In the genomic region with DNA sequence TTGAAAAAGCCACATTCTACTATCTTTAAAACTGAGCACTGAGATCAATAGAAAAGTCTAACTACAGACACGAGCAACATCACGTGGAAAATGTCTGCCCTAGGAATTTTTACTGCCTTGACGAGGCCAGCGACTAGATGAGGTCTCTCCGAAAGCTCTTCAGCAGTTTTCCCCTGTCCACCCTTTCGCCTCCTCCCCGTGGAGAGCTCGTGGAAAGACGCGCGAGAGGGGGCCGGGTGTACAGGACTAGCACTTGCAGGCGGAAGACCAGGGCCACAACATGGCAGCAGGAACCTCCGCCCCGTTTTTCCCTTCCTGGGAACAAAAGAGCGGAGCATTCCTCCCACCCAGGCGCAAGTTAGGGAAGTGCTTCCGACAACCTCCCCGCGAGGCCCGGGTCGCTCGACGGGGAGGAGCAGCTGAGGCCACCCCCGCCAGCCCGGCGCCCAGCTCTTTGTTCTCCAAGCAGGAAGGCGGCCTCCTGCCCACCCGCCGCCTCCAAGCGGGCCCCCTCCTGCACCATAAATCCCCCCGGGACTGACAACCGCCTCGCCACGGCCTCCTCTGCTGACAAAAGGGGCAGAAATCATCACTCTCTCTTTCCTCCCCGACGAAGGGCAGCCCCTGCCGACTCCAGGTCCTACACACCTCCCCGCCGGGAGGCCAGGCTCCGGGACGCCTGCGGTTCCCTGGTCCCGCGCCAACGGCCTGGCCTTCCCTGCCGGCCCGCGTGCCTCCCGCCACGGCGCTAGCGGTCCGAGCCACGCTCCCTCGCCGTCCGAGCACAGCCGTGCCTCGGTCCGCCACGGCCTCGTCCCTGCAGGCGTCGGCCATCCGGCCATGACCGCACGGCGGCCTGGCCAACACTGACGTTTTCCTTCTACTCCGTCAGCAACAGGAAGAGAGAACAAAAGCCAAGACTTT, we compare ENCODE assay signal across 8 cellular contexts. TPM values are rescaled to one million over a fixed set of nuclear protein-coding genes. Genes with fewer than 3 reads are reported as not detected.
DNase-seq lines count a peak whose midpoint lies in the region; ATAC-seq, FAIRE-seq and TF ChIP-seq lines count a peak whose summit lies in the region.

No MANE protein-coding gene starts in this region.

- dilution Hi-C loops in keratinocyte (cut with MboI; ENCODE audit: extremely low pct_ligation_motif_present, low sequenced_read_pairs) = no loop called here

- H3K79me2 ChIP-seq in keratinocyte (ENCODE audit: control insufficient read depth, insufficient read depth, low read length) = peaks cover 46% of the 10 kb centered on the region

- H3K9ac ChIP-seq in keratinocyte (ENCODE audit: control insufficient read depth, extremely low read depth, insufficient read depth, low read length) = peak overlapping the region; percentile 99

- no peaks in the 10 kb centered on the region for H3K27me3 ChIP-seq in keratinocyte (ENCODE audit: control insufficient read depth, extremely low read depth, insufficient read depth, low read length)

- ATAC-seq in GM19025 (IDR thresholded peaks at IDR 0.05; ENCODE audit: low read depth, unreplicated experiment) = peak; percentile 0

- peak overlapping the region; percentile 66 for H2AFZ ChIP-seq in keratinocyte (ENCODE audit: control insufficient read depth, low read length)

- peak overlapping the region; percentile 75 for H3K4me3 ChIP-seq in AG09309 (ENCODE audit: control insufficient read depth, low read depth, low read length)
- H3K4me3 ChIP-seq in cardiac fibroblast (replicated peaks in 1 of 2; ENCODE audit: low read depth in 2 of 2, low read length in 2 of 2) = peak overlapping the region; percentile 86 to 90
- H3K4me3 ChIP-seq in keratinocyte (ENCODE audit: control insufficient read depth in 2 of 3, extremely low read depth in 1 of 3, insufficient read depth in 2 of 3, low read depth in 1 of 3, low read length in 3 of 3) = peak overlapping the region; percentile 88 to 98 (median 98)

- H3K36me3 ChIP-seq in keratinocyte (ENCODE audit: control insufficient read depth in 2 of 2, extremely low read depth in 1 of 2, insufficient read depth in 2 of 2, low read length in 2 of 2) = peaks cover 18 to 47% of the 10 kb centered on the region in 2 experiments

- H3K4me1 ChIP-seq in keratinocyte (ENCODE audit: control insufficient read depth, extremely low read depth, insufficient read depth, low read length) = peaks cover 25% of the 10 kb centered on the region

- no peaks in the 10 kb centered on the region for H3K9me3 ChIP-seq in keratinocyte (ENCODE audit: control insufficient read depth, low read depth, low read length)

- TF ChIP-seq CTCF in AG09309 (IDR thresholded peaks at IDR 0.05; ENCODE audit: control insufficient read depth, insufficient read depth, low read depth, low read length, missing control alignments) = no peak
- no peak for TF ChIP-seq CTCF in VCaP (conservative IDR thresholded peaks at IDR 0.05)
- TF ChIP-seq CTCF in cardiac fibroblast (IDR thresholded peaks at IDR 0.05; ENCODE audit: low read depth, low read length) = no peak
- TF ChIP-seq CTCF in keratinocyte (optimal IDR thresholded peaks at IDR 0.05 in 1 of 3, IDR thresholded peaks at IDR 0.05 in 1 of 3, conservative IDR thresholded peaks at IDR 0.05 in 1 of 3; ENCODE audit: extremely low read depth in 1 of 3, insufficient read depth in 2 of 3, low read length in 3 of 3) = no peak

- H3K4me2 ChIP-seq in keratinocyte (ENCODE audit: control insufficient read depth, extremely low read depth, insufficient read depth, low read depth, low read length) = peak overlapping the region; percentile 85

- DNase-seq in AG09309 (ENCODE audit: low read depth) (no peak), HuH-7 (ENCODE audit: low spot score) (peak; percentile 15), cardiac fibroblast (ENCODE audit: low read depth in 2 of 2) (peak; percentile 54 to 68), keratinocyte (ENCODE audit: low read depth, low spot score) (no peak), NCI-H524 treated with DMSO at 0.1 percent for 48 hours (lab: John Stamatoyannopoulos, UW) (no peak)
- DNase-seq in stimulated activated CD4-positive, alpha-beta T cell treated with anti-CD3 and anti-CD28 coated beads, Interleukin-12 subunit alpha, Interleukin-12 subunit beta, amount 100 ng/mL, for 24 hours (ENCODE audit: low read depth in 2 of 2) = peak; percentile 24 to 29

- no peak for FAIRE-seq in keratinocyte (lab: Jason Lieb, UNC)

- H3K27ac ChIP-seq in VCaP = peak overlapping the region; percentile 99
- peak overlapping the region; percentile 95 for H3K27ac ChIP-seq in keratinocyte (ENCODE audit: control insufficient read depth, insufficient read depth, low read length)

- H3K9me1 ChIP-seq in keratinocyte (ENCODE audit: control insufficient read depth, extremely low read depth, insufficient read depth, low read length) = peaks cover 2% of the 10 kb centered on the region

- peaks cover 19% of the 10 kb centered on the region for H4K20me1 ChIP-seq in keratinocyte (ENCODE audit: control insufficient read depth, extremely low read depth, insufficient read depth, low read length)

RNA-seq across cellular contexts. Expression of gene EIF4G2, which starts 0.8 kb away (rescaled TPM):
- polyA plus RNA-seq in keratinocyte = 502 to 643 TPM (median 628 TPM) in 3 replicates
- 1,039 TPM for polyA plus RNA-seq in keratinocyte (2011; ENCODE audit: low read depth)
- 397 and 918 TPM in 2 replicates for polyA plus RNA-seq in keratinocyte (2011; cell fraction: cytosol; rRNA removed)
- polyA plus RNA-seq in keratinocyte (2011; cell fraction: nucleus; rRNA removed) = 418 and 507 TPM in 2 replicates
- 358 and 479 TPM in 2 replicates for polyA plus RNA-seq in keratinocyte (2012; ENCODE audit: low replicate concordance)
- polyA minus RNA-seq in keratinocyte = 448 to 733 TPM (median 701 TPM) in 3 replicates
- 465 TPM for polyA minus RNA-seq in keratinocyte (2011; cell fraction: cytosol; rRNA and poly(A)+ RNA removed)
- 235 and 415 TPM in 2 replicates for polyA minus RNA-seq in keratinocyte (2011; cell fraction: nucleus; rRNA and poly(A)+ RNA removed)

RNA-seq across cellular contexts. Expression of gene ZBED5, which starts 50.0 kb away (rescaled TPM):
- polyA plus RNA-seq in keratinocyte = 33.0 to 85.0 TPM (median 75.1 TPM) in 3 replicates
- 10.8 TPM for polyA plus RNA-seq in keratinocyte (2011; ENCODE audit: low read depth)
- polyA plus RNA-seq in keratinocyte (2011; cell fraction: cytosol; rRNA removed) = 18.9 and 48.6 TPM in 2 replicates
- 101 and 129 TPM in 2 replicates for polyA plus RNA-seq in keratinocyte (2011; cell fraction: nucleus; rRNA removed)
- polyA plus RNA-seq in keratinocyte (2012; ENCODE audit: low replicate concordance) = 19.3 and 20.8 TPM in 2 replicates
- polyA minus RNA-seq in keratinocyte = 100 to 141 TPM (median 115 TPM) in 3 replicates
- 22.6 TPM for polyA minus RNA-seq in keratinocyte (2011; cell fraction: cytosol; rRNA and poly(A)+ RNA removed)
- polyA minus RNA-seq in keratinocyte (2011; cell fraction: nucleus; rRNA and poly(A)+ RNA removed) = 68.4 and 106 TPM in 2 replicates

RNA-seq across cellular contexts. Expression of gene CTR9, which starts 56.8 kb away (rescaled TPM):
- 12.2 to 21.8 TPM (median 15.5 TPM) in 3 replicates for polyA plus RNA-seq in keratinocyte
- 49.4 TPM for polyA plus RNA-seq in keratinocyte (2011; ENCODE audit: low read depth)
- 10.9 and 15.5 TPM in 2 replicates for polyA plus RNA-seq in keratinocyte (2011; cell fraction: cytosol; rRNA removed)
- polyA plus RNA-seq in keratinocyte (2011; cell fraction: nucleus; rRNA removed) = 22.6 and 27.0 TPM in 2 replicates
- polyA plus RNA-seq in keratinocyte (2012; ENCODE audit: low replicate concordance) = 20.8 and 24.0 TPM in 2 replicates
- polyA minus RNA-seq in keratinocyte = 5.9 to 20.3 TPM (median 17.7 TPM) in 3 replicates
- polyA minus RNA-seq in keratinocyte (2011; cell fraction: cytosol; rRNA and poly(A)+ RNA removed) = 13.0 TPM
- 12.7 and 36.9 TPM in 2 replicates for polyA minus RNA-seq in keratinocyte (2011; cell fraction: nucleus; rRNA and poly(A)+ RNA removed)

Comparison
In these comparisons a context has a peak if more than half of its experiments do, and no peak if none do; other contexts are left out.
1. DNase-seq: peak in HuH-7 (single experiment), cardiac fibroblast (2 of 2) and stimulated activated CD4-positive, alpha-beta T cell treated with anti-CD3 and anti-CD28 coated beads, Interleukin-12 subunit alpha, Interleukin-12 subunit beta, amount 100 ng/mL, for 24 hours (2 of 2); none in AG09309 (single experiment), keratinocyte (single experiment) and NCI-H524 treated with DMSO at 0.1 percent for 48 hours (single experiment).
2. Peak in every context shown above with its lines, with median percentiles within 50 percentile points of each other: H3K4me3 ChIP-seq.